Comparison of ENCODE assay signal across 23 cellular contexts in genomic region chr12:56373515-56373914, GRCh38. TPM values are rescaled to one million over a fixed set of nuclear protein-coding genes. Genes with fewer than 3 reads are reported as not detected.
DNase-seq lines count a peak whose midpoint lies in the region; ATAC-seq and TF ChIP-seq lines count a peak whose summit lies in the region.
"Had no signal": no experiment of that assay in that cellular context is flagged by ENCODE, and none has a peak within 500 bp of the region (broad histone marks: within the 10 kb centered on the region; RNA-seq: fewer than 3 reads in every experiment).

No MANE protein-coding gene starts in this region.

- no peaks in the 10 kb centered on the region for H3K9me3 ChIP-seq in HEK293 (ENCODE audit: control insufficient read depth, insufficient read depth, low read depth, low read length)
- peaks cover 26% of the 10 kb centered on the region for H3K9me3 ChIP-seq in OCI-LY7 (ENCODE audit: low read length)

- no peak overlapping the region for H3K18ac ChIP-seq in mesendoderm (ENCODE audit: low read length)

- no peak overlapping the region for H3K27ac ChIP-seq in HEK293 (ENCODE audit: extremely low read depth, low read depth, low read length)
- peak overlapping the region; percentile 93 for H3K27ac ChIP-seq in OCI-LY7 (ENCODE audit: low read depth, low read length, poor library complexity, severe bottlenecking)
- H3K27ac ChIP-seq in mesendoderm (ENCODE audit: low read depth, low read length) = no peak overlapping the region
- H3K27ac ChIP-seq: A549 had no signal

- intact Hi-C loops in OCI-LY7 (cut with micrococcal nuclease; ENCODE audit: unreplicated experiment) = no loop called here

- no TSS peak for BruUV-seq in OCI-LY7 (replicated peaks; lab: Mats Ljungman, UMichigan)

- H3K36me3 Mint-ChIP-seq in memory B cell = peaks cover 3% of the 10 kb centered on the region
- H3K36me3 Mint-ChIP-seq: CD4-positive, alpha-beta memory T cell had no signal

- no peak overlapping the region for H2BK15ac ChIP-seq in mesendoderm (replicated peaks; ENCODE audit: low read depth)

- H3K36me3 ChIP-seq in HEK293 (ENCODE audit: control insufficient read depth in 2 of 2, insufficient read depth in 1 of 2, low read length in 2 of 2) (no peaks in the 10 kb centered on the region), OCI-LY7 (ENCODE audit: insufficient read depth, low read length) (no peaks in the 10 kb centered on the region; the same call in 1 of the 2 replicates), mesendoderm (ENCODE audit: control insufficient read depth, insufficient read depth, low read length) (no peaks in the 10 kb centered on the region)

- H2AK5ac ChIP-seq in mesendoderm (ENCODE audit: low read length) = no peak overlapping the region

- H3K4me2 ChIP-seq in OCI-LY7 (ENCODE audit: low read length) = no peak overlapping the region
- no peak overlapping the region for H3K4me2 ChIP-seq in mesendoderm (ENCODE audit: low read length)
- H3K4me2 ChIP-seq: A549, GM23338 had no signal

- CTCF ChIA-PET in HEK293 (lab: Yijun Ruan, JAX) = interaction anchor here (0.5 to 0.8 kb wide), 3 partner anchors 34 to 91 kb away, joined by 3 to 6 read pairs (median 4); no protein-coding TSS in a partner anchor
- CTCF ChIA-PET in OCI-LY7 (lab: Charles Lee; ENCODE audit: unreplicated experiment) = interaction anchor here (0.7 kb wide), 1 partner anchor 13 kb away, joined by 6 read pairs; the partner anchor contains the start of gene STAT2

- no peak overlapping the region for H2BK120ac ChIP-seq in mesendoderm (ENCODE audit: low read depth, low read length)

- H3K4me1 ChIP-seq in HEK293 (ENCODE audit: control insufficient read depth, insufficient read depth, low read length) = no peaks in the 10 kb centered on the region
- H3K4me1 ChIP-seq in OCI-LY7 (ENCODE audit: insufficient read depth, low read length, poor library complexity, severe bottlenecking) = peaks cover 49% of the 10 kb centered on the region
- no peaks in the 10 kb centered on the region for H3K4me1 ChIP-seq in mesendoderm (ENCODE audit: control insufficient read depth, low read depth, low read length)
- H3K4me1 ChIP-seq: A549 had no signal

- peak overlapping the region; percentile 6; the same call in 1 of the 2 replicates for H2AFZ ChIP-seq in OCI-LY7 (ENCODE audit: low read length)
- H2AFZ ChIP-seq: GM23338 had no signal

- H2BK5ac ChIP-seq in mesendoderm (ENCODE audit: low read length) = no peak overlapping the region

- H3K27me3 ChIP-seq in mesendoderm (ENCODE audit: insufficient read depth, low read length, poor library complexity) = no peaks in the 10 kb centered on the region

- no peaks in the 10 kb centered on the region for H3K27me3 Mint-ChIP-seq in memory B cell
- H3K27me3 Mint-ChIP-seq: CD4-positive, alpha-beta memory T cell had no signal

- H3K56ac ChIP-seq in mesendoderm (ENCODE audit: low read length) = no peak overlapping the region

- POLR2A ChIA-PET in HEK293 (lab: Yijun Ruan, JAX) (no interaction called here), OCI-LY7 (lab: Charles Lee) (interaction anchor here (0.6 to 6.0 kb wide), 7 partner anchors 8 to 658 kb away, joined by 3 to 116 read pairs (median 3); partner anchors contain the start of genes APOF and STAT2)

- peak overlapping the region; percentile 39 for H3K4me3 Mint-ChIP-seq in memory B cell
- H3K4me3 Mint-ChIP-seq: CD4-positive, alpha-beta memory T cell; GM23338; H9; HFFc6 had no signal

- no peak overlapping the region for H3K23ac ChIP-seq in mesendoderm (ENCODE audit: low read length)

- no peak for DNase-seq in OCI-LY7 (ENCODE audit: low spot score)
- DNase-seq in memory B cell (ENCODE audit: low spot score in 2 of 2) = no peak
- no peak for DNase-seq in GM19238 (ENCODE audit: insufficient read length, low spot score)
- no peak for DNase-seq in SW 1271 (lab: John Stamatoyannopoulos, UW)
- no peak for DNase-seq in mesendoderm
- DNase-seq: 8988T; ACHN; AML-193; C1 segment of cervical spinal cord; Calu3; CD4-positive, alpha-beta memory T cell; COR-L47; DMS53; DMS79 treated with DMSO at 0.1 percent for 48 hours; H9; HFFc6 had no signal

- H3K79me2 ChIP-seq in OCI-LY7 (ENCODE audit: insufficient read depth, low read depth, low read length) = no peaks in the 10 kb centered on the region
- H3K79me2 ChIP-seq in mesendoderm (ENCODE audit: control insufficient read depth, insufficient read depth, low read length) = no peaks in the 10 kb centered on the region

- H3K4me3 ChIP-seq in HEK293 (ENCODE audit: low read depth, low read length) (no peak overlapping the region), OCI-LY7 (ENCODE audit: low read depth, low read length, poor library complexity, severe bottlenecking) (no peak overlapping the region), mesendoderm (ENCODE audit: low read length) (no peak overlapping the region)
- H3K4me3 ChIP-seq: A549, GM23338 had no signal

- H3K4me1 Mint-ChIP-seq in memory B cell = peaks cover 27% of the 10 kb centered on the region
- H3K4me1 Mint-ChIP-seq: CD4-positive, alpha-beta memory T cell had no signal

- no CpG with 5 or more reads among the region's 1 CpG for WGBS in mesendoderm (ENCODE audit: extremely low coverage, insufficient coverage, low lambda C conversion rate)

- H3K9me2 ChIP-seq in OCI-LY7 (ENCODE audit: insufficient read depth, low read length) = no peaks in the 10 kb centered on the region

- no peaks in the 10 kb centered on the region for H4K20me1 ChIP-seq in OCI-LY7 (ENCODE audit: insufficient read depth, low read length)

- no peak overlapping the region for H3K4ac ChIP-seq in mesendoderm (ENCODE audit: low read depth, low read length)

- peak overlapping the region; percentile 28 for H3K27ac Mint-ChIP-seq in memory B cell
- H3K27ac Mint-ChIP-seq: CD4-positive, alpha-beta memory T cell; GM23338; H9; HFFc6 had no signal

- no peak overlapping the region for H4K8ac ChIP-seq in mesendoderm (ENCODE audit: low read depth, low read length)

- TF ChIP-seq CTCF in HEK293 (tag by site-specific recombination; IDR thresholded peaks at IDR 0.05) (no peak), OCI-LY7 (conservative IDR thresholded peaks at IDR 0.05; ENCODE audit: low read length) (no peak)

- ATAC-seq in memory B cell (ENCODE audit: low read depth) (no peak), HG03520 (IDR thresholded peaks at IDR 0.05; ENCODE audit: unreplicated experiment) (no peak)
- ATAC-seq: A549, GM23338, HCT116 had no signal

- no peak overlapping the region for H4K5ac ChIP-seq in mesendoderm (ENCODE audit: low read length)

- H3K9me3 Mint-ChIP-seq in memory B cell = peaks cover 4% of the 10 kb centered on the region
- H3K9me3 Mint-ChIP-seq: CD4-positive, alpha-beta memory T cell had no signal

- no peak overlapping the region for H3K9ac ChIP-seq in mesendoderm (ENCODE audit: low read length)

- no peaks in the 10 kb centered on the region for H3K79me1 ChIP-seq in mesendoderm (ENCODE audit: low read length)

TF ChIP-seq in HEK293, 187 proteins besides CTCF, POLR2A, EP300 and RAD21:
- TF ChIP-seq SETDB1 (IDR thresholded peaks at IDR 0.05; ENCODE audit: insufficient read length, low read length) = peak; percentile 24
- TF ChIP-seq ZNF426 (tag by site-specific recombination; IDR thresholded peaks at IDR 0.05) = no peak

RNA-seq across cellular contexts. Expression of gene APOF, which starts 10.9 kb away (rescaled TPM):
- total RNA-seq in OCI-LY7 (2014; rRNA removed; shearing (Covaris generic)) = 0.16 TPM in 1 of 2 replicates, not detected in the other
- total RNA-seq in OCI-LY7 (2022) = 0.20 and 0.38 TPM in 2 replicates
- not detected for polyA plus RNA-seq in mesendoderm (2013, experiment 1 of 2)
- not detected for polyA plus RNA-seq in mesendoderm (2013, experiment 2 of 2)
- total RNA-seq: Calu3; CD4-positive, alpha-beta memory T cell; GM23338; H4; H9; HFFc6 had no signal
- polyA plus RNA-seq: A549; BJ; CD4-positive, alpha-beta memory T cell; GM23338 had no signal

RNA-seq across cellular contexts. Expression of gene STAT2, which starts 13.6 kb away (rescaled TPM):
- 75.3 and 89.0 TPM in 2 replicates for total RNA-seq in OCI-LY7 (2014; rRNA removed; shearing (Covaris generic))
- 126 and 135 TPM in 2 replicates for total RNA-seq in OCI-LY7 (2022)
- 11.6 TPM for polyA plus RNA-seq in mesendoderm (2013, experiment 1 of 2)
- polyA plus RNA-seq in mesendoderm (2013, experiment 2 of 2) = 10.6 TPM

RNA-seq across cellular contexts. Expression of gene IL23A, which starts 34.8 kb away (rescaled TPM):
- 16.3 and 18.3 TPM in 2 replicates for total RNA-seq in OCI-LY7 (2014; rRNA removed; shearing (Covaris generic))
- total RNA-seq in OCI-LY7 (2022) = 9.8 and 12.7 TPM in 2 replicates
- 1.9 TPM for polyA plus RNA-seq in mesendoderm (2013, experiment 1 of 2)
- polyA plus RNA-seq in mesendoderm (2013, experiment 2 of 2) = 1.6 TPM
- total RNA-seq: H4 had no signal

RNA-seq across cellular contexts. Expression of gene PAN2, which starts 39.7 kb away (rescaled TPM):
- total RNA-seq in OCI-LY7 (2014; rRNA removed; shearing (Covaris generic)) = 69.9 and 106 TPM in 2 replicates
- total RNA-seq in OCI-LY7 (2022) = 117 and 132 TPM in 2 replicates
- polyA plus RNA-seq in mesendoderm (2013, experiment 1 of 2) = 7.0 TPM
- polyA plus RNA-seq in mesendoderm (2013, experiment 2 of 2) = 7.4 TPM

RNA-seq across cellular contexts. Expression of gene CNPY2, which starts 57.7 kb away (rescaled TPM):
- 62.8 and 75.5 TPM in 2 replicates for total RNA-seq in OCI-LY7 (2014; rRNA removed; shearing (Covaris generic))
- 80.2 and 85.5 TPM in 2 replicates for total RNA-seq in OCI-LY7 (2022)
- 229 TPM for polyA plus RNA-seq in mesendoderm (2013, experiment 1 of 2)
- 231 TPM for polyA plus RNA-seq in mesendoderm (2013, experiment 2 of 2)
